24 cellular contexts compared by ENCODE assay signal in the genomic region with DNA sequence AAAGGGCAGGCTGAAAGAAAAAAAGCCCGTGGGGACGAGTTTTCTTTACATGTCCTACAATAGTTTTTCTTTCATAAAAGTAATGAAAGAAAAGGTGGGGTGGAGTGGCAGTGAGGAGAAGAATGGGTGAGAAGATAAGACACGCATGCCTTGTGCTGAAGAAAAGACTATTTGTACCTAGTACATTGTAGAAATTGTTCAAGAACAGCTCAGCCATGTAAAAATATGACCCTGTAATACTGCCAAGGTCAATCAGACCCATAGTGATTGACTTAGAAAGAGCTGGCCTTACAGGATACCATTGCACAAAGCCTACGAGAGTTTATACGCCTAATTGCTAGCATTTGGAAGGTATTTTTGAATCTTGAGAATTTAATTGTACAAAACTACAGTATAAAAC.
"Had no signal": no experiment of that assay in that cellular context is flagged by ENCODE, and none has a peak within 500 bp of the region (broad histone marks: within the 10 kb centered on the region; RNA-seq: fewer than 3 reads in every experiment).

No MANE protein-coding gene starts in this region.

- ATAC-seq: Panc1, SK-N-SH treated with all-trans-retinoic acid at 6 μM for 48 hours had no signal

- H3K27ac ChIP-seq: HL-60, RWPE1, SJCRH30 had no signal

- H3K4me1 Mint-ChIP-seq: IgD-negative memory B cell had no signal

- H3K36me3 ChIP-seq: MG63, SJCRH30 had no signal

- H3K36me3 Mint-ChIP-seq: IgD-negative memory B cell had no signal

- H3K4me3 Mint-ChIP-seq: IgD-negative memory B cell had no signal

- H3K27ac Mint-ChIP-seq: IgD-negative memory B cell had no signal

- H3K27me3 ChIP-seq: MG63, SJCRH30 had no signal

- DNase-seq: Karpas-422, KG1, MG63, NCI-H1092, NCI-H1105 treated with DMSO at 0.1 percent for 48 hours, NCI-H1417 treated with DMSO at 0.1 percent for 48 hours, NCI-H146, NCI-H1694 treated with DMSO at 0.1 percent for 48 hours, NCI-H1930, NCI-H2081, NCI-H2171, NCI-H226, NCI-H446, NCI-H510A, NCI-H524 treated with DMSO at 0.1 percent for 48 hours, NCI-H69, NCI-H774, SHP77 treated with DMSO at 0.1 percent for 48 hours, SJCRH30 had no signal

- H3K4me1 ChIP-seq: SJCRH30 had no signal

- H3K4me3 ChIP-seq: MG63, SJCRH30 had no signal

- H3K9me3 ChIP-seq: MG63, SJCRH30 had no signal
